Comparison of ENCODE assay signal across 2 cellular contexts in the genomic region with DNA sequence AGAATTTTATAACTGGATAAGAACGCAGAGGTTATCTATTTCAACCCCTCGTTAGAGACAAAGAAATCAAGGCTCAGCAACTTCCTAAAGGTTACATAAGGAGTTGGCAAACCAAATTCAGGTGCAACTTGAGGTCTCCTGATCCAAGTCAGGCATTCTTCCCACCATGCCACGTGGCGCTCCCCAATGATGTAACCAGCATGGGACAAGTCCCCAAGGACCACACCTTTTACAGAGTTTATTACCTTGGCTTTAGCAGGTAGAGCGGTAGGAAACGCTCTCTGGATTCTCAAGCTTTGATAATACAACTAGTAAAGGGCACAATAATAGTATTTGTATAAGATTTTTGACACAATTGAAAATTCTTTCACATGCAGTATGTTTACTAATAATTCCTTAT.
TF ChIP-seq lines count a peak whose summit lies in the region.

No MANE protein-coding gene starts in this region.

TF ChIP-seq in HepG2, 621 proteins besides CTCF, POLR2A, EP300 and RAD21:
- TF ChIP-seq AHR (CRISPR knock-in tag; IDR thresholded peaks at IDR 0.05) (no peak), MIXL1 (CRISPR knock-in tag; IDR thresholded peaks at IDR 0.05) (no peak), ZFYVE20 (CRISPR knock-in tag; IDR thresholded peaks at IDR 0.05; ENCODE audit: borderline replicate concordance, low read depth) (no peak), SYNCRIP (IDR thresholded peaks at IDR 0.05; ENCODE audit: insufficient read depth, low read depth, low read length) (no peak), SCMH1 (CRISPR knock-in tag; IDR thresholded peaks at IDR 0.05; ENCODE audit: borderline replicate concordance) (no peak), ZKSCAN8 (CRISPR knock-in tag; IDR thresholded peaks at IDR 0.05; ENCODE audit: borderline replicate concordance) (no peak), ZNF543 (CRISPR knock-in tag; IDR thresholded peaks at IDR 0.05) (no peak), GZF1 (CRISPR knock-in tag; IDR thresholded peaks at IDR 0.05) (no peak), MTA3 (CRISPR knock-in tag; IDR thresholded peaks at IDR 0.05) (no peak), ZBTB1 (CRISPR knock-in tag; IDR thresholded peaks at IDR 0.05; ENCODE audit: borderline replicate concordance) (no peak), RBM22 (optimal IDR thresholded peaks at IDR 0.05; ENCODE audit: low read length) (no peak), HCFC1 (IDR thresholded peaks at IDR 0.05; ENCODE audit: low read depth, low read length) (no peak)
- TF ChIP-seq, protein P1, sequence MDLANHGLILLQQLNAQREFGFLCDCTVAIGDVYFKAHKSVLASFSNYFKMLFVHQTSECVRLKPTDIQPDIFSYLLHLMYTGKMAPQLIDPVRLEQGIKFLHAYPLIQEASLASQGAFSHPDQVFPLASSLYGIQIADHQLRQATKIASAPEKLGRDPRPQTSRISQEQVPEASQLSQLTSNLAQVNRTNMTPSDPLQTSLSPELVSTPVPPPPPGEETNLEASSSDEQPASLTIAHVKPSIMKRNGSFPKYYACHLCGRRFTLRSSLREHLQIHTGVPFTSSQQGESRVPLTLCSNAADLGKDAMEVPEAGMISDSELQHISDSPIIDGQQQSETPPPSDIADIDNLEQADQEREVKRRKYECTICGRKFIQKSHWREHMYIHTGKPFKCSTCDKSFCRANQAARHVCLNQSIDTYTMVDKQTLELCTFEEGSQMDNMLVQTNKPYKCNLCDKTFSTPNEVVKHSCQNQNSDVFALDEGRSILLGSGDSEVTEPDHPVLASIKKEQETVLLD (CRISPR knock-in tag; IDR thresholded peaks at IDR 0.05; ENCODE audit: low read depth), result no peak
- TF ChIP-seq, protein P2, sequence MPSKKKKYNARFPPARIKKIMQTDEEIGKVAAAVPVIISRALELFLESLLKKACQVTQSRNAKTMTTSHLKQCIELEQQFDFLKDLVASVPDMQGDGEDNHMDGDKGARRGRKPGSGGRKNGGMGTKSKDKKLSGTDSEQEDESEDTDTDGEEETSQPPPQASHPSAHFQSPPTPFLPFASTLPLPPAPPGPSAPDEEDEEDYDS (CRISPR knock-in tag; IDR thresholded peaks at IDR 0.05), result no peak
- TF ChIP-seq, protein P3, sequence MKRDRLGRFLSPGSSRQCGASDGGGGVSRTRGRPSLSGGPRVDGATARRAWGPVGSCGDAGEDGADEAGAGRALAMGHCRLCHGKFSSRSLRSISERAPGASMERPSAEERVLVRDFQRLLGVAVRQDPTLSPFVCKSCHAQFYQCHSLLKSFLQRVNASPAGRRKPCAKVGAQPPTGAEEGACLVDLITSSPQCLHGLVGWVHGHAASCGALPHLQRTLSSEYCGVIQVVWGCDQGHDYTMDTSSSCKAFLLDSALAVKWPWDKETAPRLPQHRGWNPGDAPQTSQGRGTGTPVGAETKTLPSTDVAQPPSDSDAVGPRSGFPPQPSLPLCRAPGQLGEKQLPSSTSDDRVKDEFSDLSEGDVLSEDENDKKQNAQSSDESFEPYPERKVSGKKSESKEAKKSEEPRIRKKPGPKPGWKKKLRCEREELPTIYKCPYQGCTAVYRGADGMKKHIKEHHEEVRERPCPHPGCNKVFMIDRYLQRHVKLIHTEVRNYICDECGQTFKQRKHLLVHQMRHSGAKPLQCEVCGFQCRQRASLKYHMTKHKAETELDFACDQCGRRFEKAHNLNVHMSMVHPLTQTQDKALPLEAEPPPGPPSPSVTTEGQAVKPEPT (CRISPR knock-in tag; IDR thresholded peaks at IDR 0.05; ENCODE audit: low read depth), result no peak
- TF ChIP-seq, protein P4, sequence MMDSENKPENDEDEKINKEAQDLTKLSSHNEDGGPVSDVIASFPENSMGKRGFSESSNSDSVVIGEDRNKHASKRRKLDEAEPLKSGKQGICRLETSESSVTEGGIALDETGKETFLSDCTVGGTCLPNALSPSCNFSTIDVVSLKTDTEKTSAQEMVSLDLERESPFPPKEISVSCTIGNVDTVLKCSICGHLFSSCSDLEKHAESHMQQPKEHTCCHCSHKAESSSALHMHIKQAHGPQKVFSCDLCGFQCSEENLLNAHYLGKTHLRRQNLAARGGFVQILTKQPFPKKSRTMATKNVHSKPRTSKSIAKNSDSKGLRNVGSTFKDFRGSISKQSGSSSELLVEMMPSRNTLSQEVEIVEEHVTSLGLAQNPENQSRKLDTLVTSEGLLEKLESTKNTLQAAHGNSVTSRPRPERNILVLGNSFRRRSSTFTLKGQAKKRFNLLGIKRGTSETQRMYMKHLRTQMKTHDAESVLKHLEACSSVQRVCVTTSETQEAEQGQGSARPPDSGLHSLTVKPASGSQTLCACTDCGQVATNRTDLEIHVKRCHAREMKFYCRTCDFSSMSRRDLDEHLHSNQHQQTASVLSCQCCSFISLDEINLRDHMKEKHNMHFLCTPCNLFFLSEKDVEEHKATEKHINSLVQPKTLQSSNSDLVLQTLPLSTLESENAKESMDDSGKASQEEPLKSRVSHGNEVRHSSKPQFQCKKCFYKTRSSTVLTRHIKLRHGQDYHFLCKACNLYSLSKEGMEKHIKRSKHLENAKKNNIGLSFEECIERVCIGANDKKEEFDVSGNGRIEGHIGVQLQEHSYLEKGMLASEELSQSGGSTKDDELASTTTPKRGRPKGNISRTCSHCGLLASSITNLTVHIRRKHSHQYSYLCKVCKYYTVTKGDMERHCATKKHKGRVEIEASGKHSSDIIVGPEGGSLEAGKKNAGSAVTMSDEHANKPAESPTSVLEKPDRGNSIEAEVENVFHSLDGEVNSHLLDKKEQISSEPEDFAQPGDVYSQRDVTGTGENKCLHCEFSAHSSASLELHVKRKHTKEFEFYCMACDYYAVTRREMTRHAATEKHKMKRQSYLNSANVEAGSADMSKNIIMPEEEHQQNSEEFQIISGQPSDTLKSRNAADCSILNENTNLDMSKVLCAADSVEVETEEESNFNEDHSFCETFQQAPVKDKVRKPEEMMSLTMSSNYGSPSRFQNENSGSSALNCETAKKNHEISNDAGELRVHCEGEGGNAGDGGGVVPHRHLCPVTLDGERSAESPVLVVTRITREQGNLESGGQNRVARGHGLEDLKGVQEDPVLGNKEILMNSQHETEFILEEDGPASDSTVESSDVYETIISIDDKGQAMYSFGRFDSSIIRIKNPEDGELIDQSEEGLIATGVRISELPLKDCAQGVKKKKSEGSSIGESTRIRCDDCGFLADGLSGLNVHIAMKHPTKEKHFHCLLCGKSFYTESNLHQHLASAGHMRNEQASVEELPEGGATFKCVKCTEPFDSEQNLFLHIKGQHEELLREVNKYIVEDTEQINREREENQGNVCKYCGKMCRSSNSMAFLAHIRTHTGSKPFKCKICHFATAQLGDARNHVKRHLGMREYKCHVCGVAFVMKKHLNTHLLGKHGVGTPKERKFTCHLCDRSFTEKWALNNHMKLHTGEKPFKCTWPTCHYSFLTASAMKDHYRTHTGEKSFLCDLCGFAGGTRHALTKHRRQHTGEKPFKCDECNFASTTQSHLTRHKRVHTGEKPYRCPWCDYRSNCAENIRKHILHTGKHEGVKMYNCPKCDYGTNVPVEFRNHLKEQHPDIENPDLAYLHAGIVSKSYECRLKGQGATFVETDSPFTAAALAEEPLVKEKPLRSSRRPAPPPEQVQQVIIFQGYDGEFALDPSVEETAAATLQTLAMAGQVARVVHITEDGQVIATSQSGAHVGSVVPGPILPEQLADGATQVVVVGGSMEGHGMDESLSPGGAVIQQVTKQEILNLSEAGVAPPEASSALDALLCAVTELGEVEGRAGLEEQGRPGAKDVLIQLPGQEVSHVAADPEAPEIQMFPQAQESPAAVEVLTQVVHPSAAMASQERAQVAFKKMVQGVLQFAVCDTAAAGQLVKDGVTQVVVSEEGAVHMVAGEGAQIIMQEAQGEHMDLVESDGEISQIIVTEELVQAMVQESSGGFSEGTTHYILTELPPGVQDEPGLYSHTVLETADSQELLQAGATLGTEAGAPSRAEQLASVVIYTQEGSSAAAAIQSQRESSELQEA (CRISPR knock-in tag; IDR thresholded peaks at IDR 0.05; ENCODE audit: not compliant biosample characterization), result no peak

TF ChIP-seq in K562, 482 proteins besides CTCF, POLR2A, EP300 and RAD21:
- no peak for TF ChIP-seq RFX1 (IDR thresholded peaks at IDR 0.05)
- no peak for TF ChIP-seq SMC3 (conservative IDR thresholded peaks at IDR 0.05; ENCODE audit: insufficient read depth, low read depth, low read length)
- no peak for TF ChIP-seq OTX1 (CRISPR knock-in tag; IDR thresholded peaks at IDR 0.05)
- TF ChIP-seq ESRRB (CRISPR knock-in tag; IDR thresholded peaks at IDR 0.05; ENCODE audit: borderline replicate concordance), result no peak
- no peak for TF ChIP-seq ZNF124 (CRISPR knock-in tag; IDR thresholded peaks at IDR 0.05)
- no peak for TF ChIP-seq ZNF507 (tag; conservative IDR thresholded peaks at IDR 0.05)
- no peak for TF ChIP-seq MXI1 (IDR thresholded peaks at IDR 0.05; ENCODE audit: low read depth, low read length)
- TF ChIP-seq, protein P5, sequence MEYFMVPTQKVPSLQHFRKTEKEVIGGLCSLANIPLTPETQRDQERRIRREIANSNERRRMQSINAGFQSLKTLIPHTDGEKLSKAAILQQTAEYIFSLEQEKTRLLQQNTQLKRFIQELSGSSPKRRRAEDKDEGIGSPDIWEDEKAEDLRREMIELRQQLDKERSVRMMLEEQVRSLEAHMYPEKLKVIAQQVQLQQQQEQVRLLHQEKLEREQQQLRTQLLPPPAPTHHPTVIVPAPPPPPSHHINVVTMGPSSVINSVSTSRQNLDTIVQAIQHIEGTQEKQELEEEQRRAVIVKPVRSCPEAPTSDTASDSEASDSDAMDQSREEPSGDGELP (CRISPR knock-in tag; IDR thresholded peaks at IDR 0.05; ENCODE audit: borderline replicate concordance), result no peak
